8 cellular contexts compared by ENCODE assay signal in genomic region chrX:130173190-130173895, GRCh38. TPM values are rescaled to one million over a fixed set of nuclear protein-coding genes. Genes with fewer than 3 reads are reported as not detected.
DNase-seq lines count a peak whose midpoint lies in the region; ATAC-seq and TF ChIP-seq lines count a peak whose summit lies in the region.

No MANE protein-coding gene starts in this region.

- H3K36me3 ChIP-seq in BLaER1 treated with 17β-estradiol and CSF1 and Interleukin-3, amounts not matched to agents 10 nM and 100 nM = no peaks in the 10 kb centered on the region
- H3K36me3 ChIP-seq in sigmoid colon = no peaks in the 10 kb centered on the region

- intact Hi-C loops in sigmoid colon (cut with DNase I) = loop anchor here (5.0 kb wide), 1 partner anchor 91 kb away; no protein-coding TSS in a partner anchor

- H3K9ac ChIP-seq in BLaER1 treated with 17β-estradiol and CSF1 and Interleukin-3, amounts not matched to agents 10 nM and 100 nM = peak overlapping the region in 8 of 11 experiments; percentile 3 to 72 (median 56); a peak in 13 of 22 replicates

- H3K4me1 ChIP-seq in BLaER1 treated with 17β-estradiol and CSF1 and Interleukin-3, amounts not matched to agents 10 nM and 100 nM = peaks cover 26 to 78% (median 50%) of the 10 kb centered on the region in 10 experiments; a peak in 19 of 20 replicates
- H3K4me1 ChIP-seq in sigmoid colon = peaks cover 0 to 14% (median 5%) of the 10 kb centered on the region in 4 donors

- H3K4me3 ChIP-seq in BLaER1 treated with 17β-estradiol and CSF1 and Interleukin-3, amounts not matched to agents 10 nM and 100 nM = peak overlapping the region in 4 of 10 experiments; percentile 1 to 65 (median 40); a peak in 8 of 20 replicates
- no peak overlapping the region for H3K4me3 ChIP-seq in sigmoid colon

- no peak for TF ChIP-seq EP300 in sigmoid colon (IDR thresholded peaks at IDR 0.05)

- ATAC-seq in GM19372 (IDR thresholded peaks at IDR 0.05; ENCODE audit: low read depth, unreplicated experiment) (peak; percentile 35), HG03571 (IDR thresholded peaks at IDR 0.05; ENCODE audit: unreplicated experiment) (no peak)

- peak overlapping the region in 10 of 11 experiments; percentile 3 to 82 (median 48); a peak in 15 of 22 replicates for H3K27ac ChIP-seq in BLaER1 treated with 17β-estradiol and CSF1 and Interleukin-3, amounts not matched to agents 10 nM and 100 nM
- H3K27ac ChIP-seq in sigmoid colon = peak overlapping the region; percentile 5 to 37 (median 25)

- DNase-seq in KG1 (lab: John Stamatoyannopoulos, UW) = peak; percentile 5
- peak; percentile 67 for DNase-seq in activated CD8-positive, alpha-beta memory T cell treated with anti-CD3 and anti-CD28 coated beads, Interleukin-2, amount 50 U/mL, for 48 hours
- DNase-seq in glomerular visceral epithelial cell (ENCODE audit: extremely low spot score) = peak; percentile 31
- DNase-seq in sigmoid colon = peak; percentile 73
- no peak for DNase-seq in NCI-H748 treated with DMSO at 0.1 percent for 48 hours (lab: John Stamatoyannopoulos, UW)

- H4K20me1 ChIP-seq in BLaER1 treated with 17β-estradiol and CSF1 and Interleukin-3, amounts not matched to agents 10 nM and 100 nM = peaks cover 0 to 5% (median 0%) of the 10 kb centered on the region in 11 experiments; a peak in 3 of 22 replicates

- H3K9me3 ChIP-seq in BLaER1 treated with 17β-estradiol and CSF1 and Interleukin-3, amounts not matched to agents 10 nM and 100 nM (replicated peaks in 1 of 11) = peaks cover 0 to 20% (median 12%) of the 10 kb centered on the region in 11 experiments; a peak in 12 of 22 replicates
- H3K9me3 ChIP-seq in sigmoid colon = no peaks in the 10 kb centered on the region

- H3K27me3 ChIP-seq in BLaER1 treated with 17β-estradiol and CSF1 and Interleukin-3, amounts not matched to agents 10 nM and 100 nM = peaks cover 80 to 99% (median 94%) of the 10 kb centered on the region in 11 experiments
- no peaks in the 10 kb centered on the region for H3K27me3 ChIP-seq in sigmoid colon

- peak overlapping the region; percentile 50 to 86 (median 68) for H3K4me2 ChIP-seq in BLaER1 treated with 17β-estradiol and CSF1 and Interleukin-3, amounts not matched to agents 10 nM and 100 nM

- TF ChIP-seq CTCF in sigmoid colon (IDR thresholded peaks at IDR 0.05) = no peak

- TF ChIP-seq POLR2A in sigmoid colon (IDR thresholded peaks at IDR 0.05) = no peak

- WGBS in sigmoid colon, 2 donors = 39 to 67% methylated on average over 7 of the region's 7 CpGs

RNA-seq across cellular contexts. Expression of gene RAB33A, which starts 1.6 kb away (rescaled TPM):
- 1 to 10 TPM in 2 of 4 donors, not detected in 2; 1.2 to 1.3 TPM for total RNA-seq in sigmoid colon
- polyA plus RNA-seq in sigmoid colon = 1 to 10 TPM in 2 of 3 donors, not detected in 1; 1.2 to 3.8 TPM

RNA-seq across cellular contexts. Expression of gene AIFM1, which starts 7.7 kb away (rescaled TPM):
- total RNA-seq in sigmoid colon = 10 to 100 TPM in 3 of 4 donors, 1 to 10 TPM in 1; 9.7 to 19.8 (median 14.2) TPM
- polyA plus RNA-seq in sigmoid colon = 10 to 100 TPM; 27.0 to 55.9 (median 47.4) TPM
